Comparison of ENCODE assay signal across 11 cellular contexts in genomic region chr17:74746376-74746775, GRCh38.
DNase-seq lines count a peak whose midpoint lies in the region; ATAC-seq and TF ChIP-seq lines count a peak whose summit lies in the region.
"Had no signal": no experiment of that assay in that cellular context is flagged by ENCODE, and none has a peak within 500 bp of the region (broad histone marks: within the 10 kb centered on the region; RNA-seq: fewer than 3 reads in every experiment).

No MANE protein-coding gene starts in this region.

- DNase-seq in DND-41 (no peak), NCI-H226 (peak; percentile 95), ecto neural progenitor cell (ENCODE audit: low spot score) (peak; percentile 58), tibial artery (no peak), HEK293T (ENCODE audit: extremely low spot score) (no peak), SW 1271 (lab: John Stamatoyannopoulos, UW) (no peak)
- DNase-seq: head of caudate nucleus, NCI-H1092, T-helper 9 cell had no signal

- H3K27me3 ChIP-seq in DND-41 (ENCODE audit: insufficient read depth, low read length, poor library complexity) (no peaks in the 10 kb centered on the region), neutrophil (no peaks in the 10 kb centered on the region), tibial artery (peaks cover 0 to 18% of the 10 kb centered on the region in 2 donors)
- H3K27me3 ChIP-seq: left lung had no signal

- peaks cover 27% of the 10 kb centered on the region for H3K36me3 ChIP-seq in DND-41 (ENCODE audit: insufficient read depth, low read length)
- H3K36me3 ChIP-seq in neutrophil, result peaks cover 34% of the 10 kb centered on the region
- H3K36me3 ChIP-seq in tibial artery, result no peaks in the 10 kb centered on the region
- H3K36me3 ChIP-seq: left lung had no signal

- intact Hi-C loops in tibial artery (cut with DNase I; ENCODE audit: low total_unique reads), result no loop called here

- CTCF ChIA-PET in HEK293T (lab: Yijun Ruan, JAX), result interaction anchor here (1.2 to 4.5 kb wide), 5 partner anchors 9 to 44 kb away, joined by 4 to 32 read pairs (median 8); partner anchors contain the start of gene RAB37

- POLR2A ChIA-PET in HEK293T (lab: Yijun Ruan, JAX), result interaction anchor here (2.5 to 3.5 kb wide), 3 partner anchors 24 to 127 kb away, joined by 12 to 22 read pairs (median 22); partner anchors contain the start of genes FDXR and NAT9

- peaks cover 40% of the 10 kb centered on the region for H3K79me2 ChIP-seq in DND-41 (ENCODE audit: insufficient read depth, low read length)

- no peak overlapping the region for H3K4me3 ChIP-seq in DND-41 (ENCODE audit: low read depth in 1 of 2, low read length in 2 of 2)
- H3K4me3 ChIP-seq in neutrophil (ENCODE audit: low read depth in 1 of 2, low read length in 1 of 2), result peak overlapping the region in 1 of 2 experiments; percentile 99
- no peak overlapping the region for H3K4me3 ChIP-seq in tibial artery
- H3K4me3 ChIP-seq: left lung had no signal

- H2AFZ ChIP-seq in DND-41 (ENCODE audit: low read depth, low read length), result no peak overlapping the region

- TF ChIP-seq CTCF in DND-41 (IDR thresholded peaks at IDR 0.05; ENCODE audit: borderline replicate concordance, extremely low read depth, low read length, poor library complexity, severe bottlenecking) (no peak), neutrophil (IDR thresholded peaks at IDR 0.05) (no peak), tibial artery (IDR thresholded peaks at IDR 0.05) (no peak)

- H3K4me2 ChIP-seq in DND-41 (ENCODE audit: insufficient read depth, low read length), result no peak overlapping the region

- peaks cover 29% of the 10 kb centered on the region for H4K20me1 ChIP-seq in DND-41 (ENCODE audit: insufficient read depth, low read length)

- H3K4me1 ChIP-seq in DND-41 (ENCODE audit: insufficient read depth, low read length) (peaks cover 69% of the 10 kb centered on the region), neutrophil (ENCODE audit: control insufficient read depth in 1 of 2, insufficient read depth in 1 of 2, low read depth in 1 of 2, low read length in 1 of 2) (peaks cover 80 to 85% of the 10 kb centered on the region in 2 experiments), tibial artery (peaks cover 0 to 36% (median 33%) of the 10 kb centered on the region in 4 donors)

- H3K9me3 ChIP-seq in DND-41 (ENCODE audit: insufficient read depth, low read length, severe bottlenecking) (no peaks in the 10 kb centered on the region), neutrophil (no peaks in the 10 kb centered on the region), tibial artery (no peaks in the 10 kb centered on the region)
- H3K9me3 ChIP-seq: left lung had no signal

- H3K9ac ChIP-seq in DND-41 (ENCODE audit: low read depth, low read length), result no peak overlapping the region

- H3K27ac ChIP-seq in DND-41 (ENCODE audit: low read length) (peak overlapping the region; percentile 79; the same call in 1 of the 2 replicates), neutrophil (peak overlapping the region; percentile 92), tibial artery (no peak overlapping the region)

- ATAC-seq in DND-41 (ENCODE audit: insufficient read depth, low read depth), result no peak
- ATAC-seq: left lung had no signal

TF ChIP-seq in HEK293T, 16 proteins besides CTCF, POLR2A, EP300 and RAD21:
- TF ChIP-seq FOXA1 (IDR thresholded peaks at IDR 0.05) (no peak), ZNF384 (IDR thresholded peaks at IDR 0.05) (no peak), SUZ12 (IDR thresholded peaks at IDR 0.05) (no peak), PKNOX1 (IDR thresholded peaks at IDR 0.05) (no peak), HDGF (IDR thresholded peaks at IDR 0.05; ENCODE audit: borderline replicate concordance) (no peak), FOXM1 (IDR thresholded peaks at IDR 0.05; ENCODE audit: borderline replicate concordance) (no peak), ARNT (IDR thresholded peaks at IDR 0.05) (no peak), TARDBP (IDR thresholded peaks at IDR 0.05) (no peak)

Comparison
In these comparisons a context has a peak if more than half of its experiments do, and no peak if none do; other contexts are left out.
1. DNase-seq: peak in NCI-H226 (single experiment) and ecto neural progenitor cell (single experiment); none in DND-41 (single experiment), tibial artery (0 of 2), HEK293T (single experiment) and SW 1271 (0 of 2).
2. H3K27ac ChIP-seq: peak in DND-41 (single experiment) and neutrophil (single experiment); none in tibial artery (0 of 2).